ENCODE assay signal across 8 cellular contexts in genomic region chr14:80955434-80955939, GRCh38. TPM values are rescaled to one million over a fixed set of nuclear protein-coding genes. Genes with fewer than 3 reads are reported as not detected.
DNase-seq lines count a peak whose midpoint lies in the region; ATAC-seq, FAIRE-seq and TF ChIP-seq lines count a peak whose summit lies in the region.

TSHR (plus strand) TSS chr14:80955621; CDS start chr14:80955681, 60 bp downstream.

- no peaks in the 10 kb centered on the region for H4K20me1 ChIP-seq in astrocyte (ENCODE audit: insufficient read depth, low read length)

- peak; percentile 55 for DNase-seq in activated naive CD4-positive, alpha-beta T cell treated with anti-CD3 and anti-CD28 coated beads, Interleukin-2, amount 10 ng/mL, durations not matched to agents 7 days and 5 days
- DNase-seq in activated naive CD4-positive, alpha-beta T cell treated with anti-CD3 and anti-CD28 coated beads, Interleukin-2, amount 50 U/mL, for 16 hours: no peak
- DNase-seq in astrocyte (ENCODE audit: low read depth) (no peak), islet precursor cell (peak; percentile 57)
- DNase-seq in stimulated activated naive B cell treated with anti-CD40 and anti-IgM and Interleukin-4, amounts not matched to agents 10 μg/mL and 1 μg/mL and 100 μg/mL, for 72 hours: no peak

- peak within 1 kb of the TSS; percentile 93 for H3K27ac Mint-ChIP-seq in activated naive CD4-positive, alpha-beta T cell treated with anti-CD3 and anti-CD28 coated beads, Interleukin-2, amount 10 ng/mL, durations not matched to agents 7 days and 5 days
- H3K27ac Mint-ChIP-seq in astrocyte (ENCODE audit: unreplicated experiment): no peak within 1 kb of the TSS
- peak within 1 kb of the TSS; percentile 77 for H3K27ac Mint-ChIP-seq in stimulated activated naive B cell treated with anti-CD40 and anti-IgM and Interleukin-4, amounts not matched to agents 10 μg/mL and 1 μg/mL and 100 μg/mL, for 72 hours

- H2AFZ ChIP-seq in astrocyte (ENCODE audit: low read depth, low read length): peak within 1 kb of the TSS; percentile 94

- CTCF ChIA-PET in activated naive CD4-positive, alpha-beta T cell treated with anti-CD3 and anti-CD28 coated beads, Interleukin-2, amount 10 ng/mL, durations not matched to agents 7 days and 5 days (lab: Charles Lee): interaction anchor here (0.7 to 5.9 kb wide), 12 partner anchors 12 to 257 kb away, joined by 3 to 115 read pairs (median 8); partner anchors contain the start of gene CEP128

- H3K4me3 ChIP-seq in astrocyte (ENCODE audit: insufficient read depth, low read depth, low read length): peak within 1 kb of the TSS; percentile 62

- peaks cover 9% of the 10 kb centered on the region for H3K27me3 ChIP-seq in astrocyte (ENCODE audit: insufficient read depth, low read length)

- no peak for FAIRE-seq in astrocyte (lab: Jason Lieb, UNC)

- H3K4me1 ChIP-seq in astrocyte (ENCODE audit: insufficient read depth, low read length): no peaks in the 10 kb centered on the region

- peaks cover 16% of the 10 kb centered on the region for H3K36me3 Mint-ChIP-seq in activated naive CD4-positive, alpha-beta T cell treated with anti-CD3 and anti-CD28 coated beads, Interleukin-2, amount 10 ng/mL, durations not matched to agents 7 days and 5 days
- H3K36me3 Mint-ChIP-seq in astrocyte (ENCODE audit: low read depth, unreplicated experiment): no peaks in the 10 kb centered on the region
- no peaks in the 10 kb centered on the region for H3K36me3 Mint-ChIP-seq in stimulated activated naive B cell treated with anti-CD40 and anti-IgM and Interleukin-4, amounts not matched to agents 10 μg/mL and 1 μg/mL and 100 μg/mL, for 72 hours

- no peak for TF ChIP-seq CTCF in astrocyte (IDR thresholded peaks at IDR 0.05; ENCODE audit: insufficient read depth, low read depth, low read length)

- peak within 1 kb of the TSS; percentile 69 for H3K9ac ChIP-seq in astrocyte (ENCODE audit: low read length)

- H3K9me3 ChIP-seq in astrocyte (ENCODE audit: insufficient read depth, low read depth, low read length): no peaks in the 10 kb centered on the region

- H3K4me1 Mint-ChIP-seq in activated naive CD4-positive, alpha-beta T cell treated with anti-CD3 and anti-CD28 coated beads, Interleukin-2, amount 10 ng/mL, durations not matched to agents 7 days and 5 days: peaks cover 59% of the 10 kb centered on the region
- H3K4me1 Mint-ChIP-seq in astrocyte (ENCODE audit: low read depth, unreplicated experiment): no peaks in the 10 kb centered on the region
- H3K4me1 Mint-ChIP-seq in stimulated activated naive B cell treated with anti-CD40 and anti-IgM and Interleukin-4, amounts not matched to agents 10 μg/mL and 1 μg/mL and 100 μg/mL, for 72 hours: peaks cover 24 to 28% of the 10 kb centered on the region in 2 donors

- ATAC-seq in stimulated activated naive B cell treated with anti-CD40 and anti-IgM and Interleukin-4, amounts not matched to agents 10 μg/mL and 1 μg/mL and 100 μg/mL, for 72 hours (replicated peaks): no peak
- ATAC-seq in HG03280 (IDR thresholded peaks at IDR 0.05; ENCODE audit: unreplicated experiment): no peak
- ATAC-seq in GM21515 (IDR thresholded peaks at IDR 0.05; ENCODE audit: unreplicated experiment): no peak
- no peak for ATAC-seq in HG03520 (IDR thresholded peaks at IDR 0.05; ENCODE audit: unreplicated experiment)

- peak within 1 kb of the TSS; percentile 99 for H3K4me2 ChIP-seq in astrocyte (ENCODE audit: low read length)

- H3K27me3 Mint-ChIP-seq in activated naive CD4-positive, alpha-beta T cell treated with anti-CD3 and anti-CD28 coated beads, Interleukin-2, amount 10 ng/mL, durations not matched to agents 7 days and 5 days: peaks cover 15% of the 10 kb centered on the region
- H3K27me3 Mint-ChIP-seq in astrocyte (ENCODE audit: low read depth, unreplicated experiment): peaks cover 20% of the 10 kb centered on the region
- H3K27me3 Mint-ChIP-seq in stimulated activated naive B cell treated with anti-CD40 and anti-IgM and Interleukin-4, amounts not matched to agents 10 μg/mL and 1 μg/mL and 100 μg/mL, for 72 hours: peaks cover 6 to 9% of the 10 kb centered on the region in 2 donors

- no peaks in the 10 kb centered on the region for H3K79me2 ChIP-seq in astrocyte (ENCODE audit: insufficient read depth, low read length)

- H3K4me3 Mint-ChIP-seq in activated naive CD4-positive, alpha-beta T cell treated with anti-CD3 and anti-CD28 coated beads, Interleukin-2, amount 10 ng/mL, durations not matched to agents 7 days and 5 days: peak within 1 kb of the TSS; percentile 90
- peak within 1 kb of the TSS; percentile 85 for H3K4me3 Mint-ChIP-seq in astrocyte (ENCODE audit: unreplicated experiment)
- H3K4me3 Mint-ChIP-seq in stimulated activated naive B cell treated with anti-CD40 and anti-IgM and Interleukin-4, amounts not matched to agents 10 μg/mL and 1 μg/mL and 100 μg/mL, for 72 hours: peak within 1 kb of the TSS; percentile 86 to 88

- H3K36me3 ChIP-seq in astrocyte (ENCODE audit: insufficient read depth, low read length): no peaks in the 10 kb centered on the region

- H3K9me3 Mint-ChIP-seq in activated naive CD4-positive, alpha-beta T cell treated with anti-CD3 and anti-CD28 coated beads, Interleukin-2, amount 10 ng/mL, durations not matched to agents 7 days and 5 days: no peaks in the 10 kb centered on the region
- H3K9me3 Mint-ChIP-seq in astrocyte (ENCODE audit: unreplicated experiment): no peaks in the 10 kb centered on the region
- no peaks in the 10 kb centered on the region for H3K9me3 Mint-ChIP-seq in stimulated activated naive B cell treated with anti-CD40 and anti-IgM and Interleukin-4, amounts not matched to agents 10 μg/mL and 1 μg/mL and 100 μg/mL, for 72 hours

- no peak within 1 kb of the TSS for H3K27ac ChIP-seq in astrocyte (ENCODE audit: low read depth, low read length)

RNA-seq across cellular contexts. Expression of gene TSHR, which starts in this region (rescaled TPM):
- not detected in 2 replicates for total RNA-seq in astrocyte

Comparison
In these comparisons a context has a peak if more than half of its experiments do, and no peak if none do; other contexts are left out.
1. DNase-seq: peak in activated naive CD4-positive, alpha-beta T cell treated with anti-CD3 and anti-CD28 coated beads, Interleukin-2, amount 10 ng/mL, durations not matched to agents 7 days and 5 days (single experiment) and islet precursor cell (single experiment); none in activated naive CD4-positive, alpha-beta T cell treated with anti-CD3 and anti-CD28 coated beads, Interleukin-2, amount 50 U/mL, for 16 hours (single experiment), astrocyte (single experiment) and stimulated activated naive B cell treated with anti-CD40 and anti-IgM and Interleukin-4, amounts not matched to agents 10 μg/mL and 1 μg/mL and 100 μg/mL, for 72 hours (single experiment).
2. Peak in every context shown above with its lines, with median percentiles within 50 percentile points of each other: H3K4me3 Mint-ChIP-seq.